Comparison of ENCODE assay signal across 19 cellular contexts in genomic region chr6:41294463-41294862, GRCh38. TPM values are rescaled to one million over a fixed set of nuclear protein-coding genes. Genes with fewer than 3 reads are reported as not detected.
DNase-seq lines count a peak whose midpoint lies in the region; ATAC-seq, FAIRE-seq and TF ChIP-seq lines count a peak whose summit lies in the region.
"Had no signal": no experiment of that assay in that cellular context is flagged by ENCODE, and none has a peak within 500 bp of the region (broad histone marks: within the 10 kb centered on the region; RNA-seq: fewer than 3 reads in every experiment).

No MANE protein-coding gene starts in this region.

- no peak for TF ChIP-seq RAD21 in GM12878 (IDR thresholded peaks at IDR 0.05; ENCODE audit: insufficient read depth, low read depth, low read length)

- H3K4me3 ChIP-seq in GM12878 (no peak overlapping the region), PC-9 (no peak overlapping the region)

- DNase-seq in NCI-H345 (lab: John Stamatoyannopoulos, UW) (peak; percentile 18), NCI-H345 treated with DMSO at 0.1 percent for 48 hours (lab: John Stamatoyannopoulos, UW; ENCODE audit: unreplicated experiment) (no peak), GM12878 (ENCODE audit: low read depth, low spot score) (no peak), PC-9 (no peak)
- DNase-seq in stimulated activated CD4-positive, alpha-beta T cell treated with anti-CD3 and anti-CD28 coated beads, Interleukin-15, amount 100 ng/mL, for 24 hours: peak; percentile 33
- no peak for DNase-seq in stimulated activated CD4-positive, alpha-beta T cell treated with anti-CD3 and anti-CD28 coated beads, Interleukin-2, amount 100 ng/mL, for 48 hours
- DNase-seq in stimulated activated naive CD4-positive, alpha-beta T cell treated with Interleukin-2 at 50 U/mL for 16 hours (lab: John Stamatoyannopoulos, UW): no peak
- DNase-seq: COR-L47, KG1, NCI-H1436 treated with DMSO at 0.1 percent for 48 hours, NCI-H2081 treated with DMSO at 0.1 percent for 48 hours, NCI-H2227 treated with DMSO at 0.1 percent for 48 hours, NCI-H774 had no signal

- POLR2A ChIA-PET in GM12878 (lab: Charles Lee): no interaction called here
- POLR2A ChIA-PET in PC-9 (lab: Charles Lee; ENCODE audit: unreplicated experiment): no interaction called here

- no peak for TF ChIP-seq EP300 in GM12878 (IDR thresholded peaks at IDR 0.05; ENCODE audit: borderline replicate concordance in 1 of 2, control insufficient read depth in 1 of 2, low read depth in 2 of 2, low read length in 2 of 2)

- 39% methylated on average over 3 of the region's 3 CpGs for WGBS in GM12878 (ENCODE audit: insufficient coverage, insufficient replicate concordance, low lambda C conversion rate, missing lambda C conversion rate)

- H3K9me3 ChIP-seq in GM12878 (replicated peaks; ENCODE audit: control insufficient read depth, insufficient read depth, low read length): peaks cover 10% of the 10 kb centered on the region; the same call in 2 of the 3 replicates
- peaks cover 11% of the 10 kb centered on the region for H3K9me3 ChIP-seq in PC-9 (ENCODE audit: insufficient read depth, low read depth)

- no peak overlapping the region for H3K27ac ChIP-seq in GM12878 (ENCODE audit: control insufficient read depth, insufficient read depth)
- no peak overlapping the region for H3K27ac ChIP-seq in PC-9

- RAD21 ChIA-PET in GM12878 (lab: Charles Lee; ENCODE audit: unreplicated experiment): interaction anchor here (1.8 to 1.9 kb wide), 2 partner anchors 13 to 21 kb away, joined by 5 to 7 read pairs; no protein-coding TSS in a partner anchor

- SMC1A ChIA-PET in GM12878 (lab: Charles Lee; ENCODE audit: uncharacterized antibody, unreplicated experiment): interaction anchor here (1.0 to 4.6 kb wide), 3 partner anchors 13 to 94 kb away, joined by 6 to 31 read pairs (median 8); partner anchors contain the start of gene TREML2

- H3K4me2 ChIP-seq in GM12878 (ENCODE audit: control insufficient read depth, insufficient read depth) (no peak overlapping the region), PC-9 (no peak overlapping the region)

- ATAC-seq in GM12878 (no peak), HG03175 (IDR thresholded peaks at IDR 0.05; ENCODE audit: unreplicated experiment) (no peak)
- ATAC-seq: Panc1 had no signal

- intact Hi-C loops in GM12878 (cut with micrococcal nuclease; ENCODE audit: unreplicated experiment): no loop called here
- intact Hi-C loops in PC-9 (cut with micrococcal nuclease; ENCODE audit: unreplicated experiment): no loop called here

- in situ Hi-C loops in GM12878 (cut with MboI): no loop called here

- H3F3A ChIP-seq in PC-9 (ENCODE audit: insufficient read depth, low read depth): no peaks in the 10 kb centered on the region

- TF ChIP-seq CTCF in GM12878 (IDR thresholded peaks at IDR 0.05 in 2 of 3, conservative IDR thresholded peaks at IDR 0.05 in 1 of 3; ENCODE audit: control insufficient read depth in 2 of 3, extremely low read depth in 1 of 3, insufficient read depth in 1 of 3, low read depth in 3 of 3, low read length in 3 of 3): no peak
- no peak for TF ChIP-seq CTCF in PC-9 (conservative IDR thresholded peaks at IDR 0.05)

- H3K79me2 ChIP-seq in GM12878 (ENCODE audit: control insufficient read depth, insufficient read depth, low read length): no peaks in the 10 kb centered on the region
- no peaks in the 10 kb centered on the region for H3K79me2 ChIP-seq in PC-9 (ENCODE audit: low read depth)

- H3K4me1 ChIP-seq in GM12878 (ENCODE audit: control insufficient read depth, insufficient read depth, low read length): peaks cover 5% of the 10 kb centered on the region; the same call in 1 of the 2 replicates
- no peaks in the 10 kb centered on the region for H3K4me1 ChIP-seq in PC-9 (replicated peaks; ENCODE audit: insufficient read depth)

- no peak for TF ChIP-seq POLR2A in GM12878 (IDR thresholded peaks at IDR 0.05; ENCODE audit: low read depth, low read length)

- FAIRE-seq in GM12878 (lab: Jason Lieb, UNC): no peak
- FAIRE-seq: A204.1, H54 had no signal

- H3K27me3 ChIP-seq in GM12878 (replicated peaks in 1 of 2; ENCODE audit: control insufficient read depth in 2 of 2, insufficient read depth in 2 of 2, low read length in 1 of 2) (no peaks in the 10 kb centered on the region), PC-9 (ENCODE audit: insufficient read depth, low read depth) (no peaks in the 10 kb centered on the region)

- H3K9me2 ChIP-seq in PC-9 (ENCODE audit: insufficient read depth): no peaks in the 10 kb centered on the region

- no peaks in the 10 kb centered on the region for H3K36me3 ChIP-seq in GM12878 (ENCODE audit: control insufficient read depth in 2 of 2, insufficient read depth in 2 of 2, low read length in 1 of 2)
- H3K36me3 ChIP-seq in PC-9 (ENCODE audit: low read depth): no peaks in the 10 kb centered on the region

- H4K20me1 ChIP-seq in GM12878 (ENCODE audit: control insufficient read depth, insufficient read depth) (no peaks in the 10 kb centered on the region), PC-9 (ENCODE audit: insufficient read depth) (no peaks in the 10 kb centered on the region)

- no TSS peak for BruUV-seq in GM12878 (replicated peaks; lab: Mats Ljungman, UMichigan)
- no TSS peak for BruUV-seq in PC-9 (replicated peaks; lab: Mats Ljungman, UMichigan)

- CTCF ChIA-PET in GM12878 (lab: Yijun Ruan, JAX) (interaction anchor here (1.5 to 2.6 kb wide), 2 partner anchors 17 to 40 kb away, joined by 4 to 10 read pairs; partner anchors contain the start of gene NCR2), PC-9 (lab: Charles Lee) (no interaction called here)

- H2AFZ ChIP-seq in GM12878 (ENCODE audit: control insufficient read depth, low read depth, low read length): no peak overlapping the region
- H2AFZ ChIP-seq in PC-9: no peak overlapping the region

- H3K9ac ChIP-seq in GM12878 (ENCODE audit: control insufficient read depth, insufficient read depth, low read length): no peak overlapping the region

TF ChIP-seq in GM12878, 131 proteins besides CTCF, POLR2A, EP300 and RAD21 (continues in another document):
- 0 out of 2 replicates have a peak, but pooled peaks have one; percentile 31 for TF ChIP-seq MTA2 (IDR thresholded peaks at IDR 0.05; ENCODE audit: low read depth)
- no peak for TF ChIP-seq PAX8 (IDR thresholded peaks at IDR 0.05)
- no peak for TF ChIP-seq WRNIP1 (IDR thresholded peaks at IDR 0.05; ENCODE audit: borderline replicate concordance, low read depth, low read length)
- no peak for TF ChIP-seq MEF2A (IDR thresholded peaks at IDR 0.05; ENCODE audit: insufficient read depth, low read depth, low read length)

RNA-seq across cellular contexts. Expression of gene TREM1, which starts 8.0 kb away (rescaled TPM):
- 9.0 and 10.7 TPM in 2 replicates for total RNA-seq in GM12878 (2013; cell fraction: nucleolus; rRNA removed)
- total RNA-seq in GM12878 (2014; rRNA removed) (not detected in 2 replicates), GM12878 (2014; rRNA removed; fragmentation: Illumina TruSeq; extraction: Trizol) (0.09 and 0.23 TPM in 2 replicates), GM12878 (2021) (0.44 and 0.77 TPM in 2 replicates), PC-9 (2021) (not detected in 2 replicates)
- polyA plus RNA-seq in GM12878 (2011; ENCODE audit: low read depth): 1.00 TPM
- polyA plus RNA-seq in GM12878 (2011; rRNA removed) (1.6 and 2.6 TPM in 2 replicates), GM12878 (2014; fragmentation: Illumina TruSeq; extraction: Trizol) (0.35 TPM in 1 of 2 replicates, not detected in the other), GM12878 (2014; fragmentation: Nextera tagmentation; extraction: Ambion mirVana) (under 1 TPM; 0.11 to 0.69 TPM), GM12878 (2014; rRNA removed) (0.19 and 0.20 TPM in 2 replicates), GM12878 (2016; fragmentation: Nextera tagmentation; extraction: Ambion mirVana) (under 1 TPM in 1 of 2 experiments, not detected in 1; 0.12 TPM)
- polyA plus RNA-seq in GM12878 (2011; cell fraction: cytosol; rRNA removed): 2.5 and 3.0 TPM in 2 replicates
- polyA plus RNA-seq in GM12878 (2011; cell fraction: nucleus; rRNA removed): 1.1 and 1.4 TPM in 2 replicates
- 0.51 and 0.74 TPM in 2 replicates for polyA plus RNA-seq in GM12878 (2012)
- 1.6 and 2.6 TPM in 2 replicates for polyA minus RNA-seq in GM12878 (2011; rRNA and poly(A)+ RNA removed)
- not detected in 2 replicates for polyA minus RNA-seq in GM12878 (2011; cell fraction: cytosol; rRNA and poly(A)+ RNA removed)
- polyA minus RNA-seq in GM12878 (2011; cell fraction: nucleus; rRNA and poly(A)+ RNA removed): 0.77 and 0.85 TPM in 2 replicates
- total RNA-seq: SK-MEL-5 had no signal

RNA-seq across cellular contexts. Expression of gene NCR2, which starts 40.9 kb away (rescaled TPM):
- total RNA-seq in GM12878 (2013; cell fraction: nucleolus; rRNA removed): 1.2 and 2.0 TPM in 2 replicates
- total RNA-seq in GM12878 (2014; rRNA removed) (not detected in 2 replicates), GM12878 (2014; rRNA removed; fragmentation: Illumina TruSeq; extraction: Trizol) (not detected in 2 replicates), GM12878 (2021) (not detected in 2 replicates), PC-9 (2021) (not detected in 2 replicates)
- 0.42 TPM for polyA plus RNA-seq in GM12878 (2011; ENCODE audit: low read depth)
- polyA plus RNA-seq in GM12878 (2011; rRNA removed) (0.22 and 0.53 TPM in 2 replicates), GM12878 (2014; fragmentation: Illumina TruSeq; extraction: Trizol) (not detected in 2 replicates), GM12878 (2014; fragmentation: Nextera tagmentation; extraction: Ambion mirVana) (not detected), GM12878 (2014; rRNA removed) (0.09 TPM in 1 of 2 replicates, not detected in the other), GM12878 (2016; fragmentation: Nextera tagmentation; extraction: Ambion mirVana) (under 1 TPM in 1 of 2 experiments, not detected in 1; 0.21 TPM)
- 1.1 and 1.6 TPM in 2 replicates for polyA plus RNA-seq in GM12878 (2011; cell fraction: cytosol; rRNA removed)
- polyA plus RNA-seq in GM12878 (2011; cell fraction: nucleus; rRNA removed): 0.35 and 0.42 TPM in 2 replicates
- polyA plus RNA-seq in GM12878 (2012): 0.20 and 1.2 TPM in 2 replicates
- 0.51 and 1.1 TPM in 2 replicates for polyA minus RNA-seq in GM12878 (2011; rRNA and poly(A)+ RNA removed)
- not detected in 2 replicates for polyA minus RNA-seq in GM12878 (2011; cell fraction: cytosol; rRNA and poly(A)+ RNA removed)
- polyA minus RNA-seq in GM12878 (2011; cell fraction: nucleus; rRNA and poly(A)+ RNA removed): 0.48 and 0.77 TPM in 2 replicates
- total RNA-seq: SK-MEL-5 had no signal
- polyA plus RNA-seq: CD14-positive monocyte had no signal

Comparison
In these comparisons a context has a peak if more than half of its experiments do, and no peak if none do; other contexts are left out.
1. DNase-seq: peak in NCI-H345 (single experiment) and stimulated activated CD4-positive, alpha-beta T cell treated with anti-CD3 and anti-CD28 coated beads, Interleukin-15, amount 100 ng/mL, for 24 hours (single experiment); none in NCI-H345 treated with DMSO at 0.1 percent for 48 hours (single experiment), stimulated activated CD4-positive, alpha-beta T cell treated with anti-CD3 and anti-CD28 coated beads, Interleukin-2, amount 100 ng/mL, for 48 hours (0 of 2), GM12878 (single experiment), stimulated activated naive CD4-positive, alpha-beta T cell treated with Interleukin-2 at 50 U/mL for 16 hours (single experiment) and PC-9 (0 of 2).